Comparison of ENCODE assay signal across 1 cellular context in the genomic region with DNA sequence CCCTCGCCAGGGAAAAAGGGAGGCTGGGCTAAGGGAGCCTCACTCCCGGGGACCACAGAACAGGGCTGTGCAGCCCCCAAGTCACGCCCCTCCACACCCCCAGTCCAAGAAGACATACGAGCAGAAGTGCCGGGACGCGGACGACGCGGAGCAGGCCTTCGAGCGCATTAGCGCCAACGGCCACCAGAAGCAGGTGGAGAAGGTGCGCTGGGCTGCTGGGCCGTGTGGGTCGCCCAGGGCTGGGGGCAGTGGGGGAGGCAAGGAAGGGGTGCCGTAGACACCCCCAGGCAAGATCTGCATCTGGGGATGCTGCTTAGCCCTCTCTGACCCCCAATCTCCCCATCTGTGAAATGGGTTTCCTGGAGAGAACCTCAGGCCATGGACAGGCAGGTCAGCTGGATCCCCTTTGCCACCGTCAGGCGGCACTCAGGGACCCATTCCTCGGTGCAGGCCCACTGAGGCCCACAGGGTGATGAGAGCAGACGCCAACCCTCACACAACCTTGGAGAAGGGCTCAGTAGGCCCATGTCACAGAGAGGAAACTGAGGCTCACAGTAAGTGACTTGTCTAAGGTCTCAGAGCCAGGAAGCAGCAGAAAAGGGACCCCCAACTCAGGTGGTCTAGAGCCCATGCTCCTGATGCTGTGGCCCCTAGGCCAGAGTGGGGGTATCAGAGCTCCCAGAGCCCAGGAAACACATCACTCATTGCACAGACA.
TF ChIP-seq lines count a peak whose summit lies in the region.

No MANE protein-coding gene starts in this region.

TF ChIP-seq in IMR-90, 13 proteins besides CTCF, POLR2A, EP300 and RAD21 (continued from another document):
- TF ChIP-seq RFX5 (IDR thresholded peaks at IDR 0.05; ENCODE audit: low read depth, low read length) = no peak
- TF ChIP-seq CHD1 (IDR thresholded peaks at IDR 0.05; ENCODE audit: low read depth, low read length) = no peak
- TF ChIP-seq MAFK (IDR thresholded peaks at IDR 0.05; ENCODE audit: low read depth, low read length) = no peak
- TF ChIP-seq, protein P1, sequence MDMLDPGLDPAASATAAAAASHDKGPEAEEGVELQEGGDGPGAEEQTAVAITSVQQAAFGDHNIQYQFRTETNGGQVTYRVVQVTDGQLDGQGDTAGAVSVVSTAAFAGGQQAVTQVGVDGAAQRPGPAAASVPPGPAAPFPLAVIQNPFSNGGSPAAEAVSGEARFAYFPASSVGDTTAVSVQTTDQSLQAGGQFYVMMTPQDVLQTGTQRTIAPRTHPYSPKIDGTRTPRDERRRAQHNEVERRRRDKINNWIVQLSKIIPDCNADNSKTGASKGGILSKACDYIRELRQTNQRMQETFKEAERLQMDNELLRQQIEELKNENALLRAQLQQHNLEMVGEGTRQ (IDR thresholded peaks at IDR 0.05; ENCODE audit: low read depth, low read length) = no peak
- TF ChIP-seq RCOR1 (IDR thresholded peaks at IDR 0.05; ENCODE audit: insufficient replicate concordance, low read length) = no peak
- no peak for TF ChIP-seq SMC3 (IDR thresholded peaks at IDR 0.05; ENCODE audit: low read depth, low read length)
- no peak for TF ChIP-seq CEBPB (IDR thresholded peaks at IDR 0.05; ENCODE audit: low read depth, low read length)
- no peak for TF ChIP-seq FOS (IDR thresholded peaks at IDR 0.05; ENCODE audit: low read depth, low read length)
- TF ChIP-seq NFE2L2 (IDR thresholded peaks at IDR 0.05; ENCODE audit: low read depth, low read length) = no peak
TF ChIP-seq in IMR-90: peak in this region for 0.
